24 cellular contexts compared by ENCODE assay signal in genomic region chr2:170846318-170846717, GRCh38. TPM values are rescaled to one million over a fixed set of nuclear protein-coding genes. Genes with fewer than 3 reads are reported as not detected.
DNase-seq lines count a peak whose midpoint lies in the region; ATAC-seq, FAIRE-seq and TF ChIP-seq lines count a peak whose summit lies in the region.
"Had no signal": no experiment of that assay in that cellular context is flagged by ENCODE, and none has a peak within 500 bp of the region (broad histone marks: within the 10 kb centered on the region; RNA-seq: fewer than 3 reads in every experiment).

No MANE protein-coding gene starts in this region.

- H3K9me3 ChIP-seq in MG63 = no peaks in the 10 kb centered on the region
- no peaks in the 10 kb centered on the region for H3K9me3 ChIP-seq in pancreas
- H3K9me3 ChIP-seq: BLaER1, HAP-1, SJSA1 had no signal

- TF ChIP-seq CTCF in fibroblast of the aortic adventitia (IDR thresholded peaks at IDR 0.05; ENCODE audit: insufficient read depth, low read length) = no peak
- TF ChIP-seq CTCF in pancreas (IDR thresholded peaks at IDR 0.05) = no peak

- no peak for FAIRE-seq in pancreas (lab: Jason Lieb, UNC)
- FAIRE-seq: GM12878 had no signal

- intact Hi-C loops in pancreas (cut with DNase I) = no loop called here

- ATAC-seq in pancreas = no peak
- ATAC-seq in GM18858 (IDR thresholded peaks at IDR 0.05; ENCODE audit: unreplicated experiment) = no peak
- ATAC-seq: GM12878, Right ventricle myocardium inferior, T-helper 17 cell had no signal

- H3K36me3 ChIP-seq in MG63 (no peaks in the 10 kb centered on the region), pancreas (no peaks in the 10 kb centered on the region)
- H3K36me3 ChIP-seq: BLaER1, HAP-1, SJSA1 had no signal

- H3K27me3 ChIP-seq in MG63 = no peaks in the 10 kb centered on the region
- no peaks in the 10 kb centered on the region for H3K27me3 ChIP-seq in pancreas
- H3K27me3 ChIP-seq: BLaER1, SJSA1 had no signal

- H3K4me3 ChIP-seq in MG63 (no peak overlapping the region), fibroblast of the aortic adventitia (ENCODE audit: low read depth, low read length) (no peak overlapping the region), pancreas (no peak overlapping the region)
- H3K4me3 ChIP-seq: BLaER1, GM12878, GM23248, HAP-1, SJSA1 had no signal

- peak; percentile 43 for DNase-seq in Ammon's horn (ENCODE audit: low spot score)
- DNase-seq in MG63 = peak; percentile 68
- DNase-seq in NCI-H446 (lab: John Stamatoyannopoulos, UW) = peak; percentile 37 to 82
- peak; percentile 6 for DNase-seq in fibroblast of the aortic adventitia (ENCODE audit: low read depth)
- no peak for DNase-seq in 8988T
- DNase-seq in pancreas = no peak
- DNase-seq: CD4-positive, alpha-beta T cell; COR-L47; DND-41; GM23248; Kasumi-1; MM.1S; NCI-H1048; NCI-H1436 treated with DMSO at 0.1 percent for 48 hours; NCI-H510A treated with DMSO at 0.1 percent for 48 hours; NCI-H82; SW 1271; T-helper 17 cell had no signal

- H3K4me1 ChIP-seq in pancreas = no peaks in the 10 kb centered on the region
- H3K4me1 ChIP-seq: HAP-1 had no signal

- H3K27ac ChIP-seq in pancreas = no peak overlapping the region
- H3K27ac ChIP-seq: BLaER1, GM23248, SJSA1 had no signal

RNA-seq across cellular contexts. Expression of gene GAD1, which starts 29.6 kb away (rescaled TPM):
- total RNA-seq in MG63 (2014; rRNA removed; shearing (Covaris generic); ENCODE audit: low replicate concordance) = 3.2 TPM in 1 of 2 replicates, not detected in the other
- total RNA-seq in fibroblast of the aortic adventitia (ENCODE audit: low replicate concordance) (not detected in 2 replicates), pancreas (1 to 10 TPM in 1 of 6 donors, under 1 TPM in 5; 0.17 to 1.0 (median 0.31) TPM)
- under 1 TPM; 0.73 to 0.84 TPM for polyA plus RNA-seq in pancreas
- total RNA-seq: CD4-positive, alpha-beta T cell; Right ventricle myocardium inferior; T-helper 17 cell had no signal

Comparison
In these comparisons a context has a peak if more than half of its experiments do, and no peak if none do; other contexts are left out.
1. DNase-seq: peak in Ammon's horn (single experiment), MG63 (single experiment), NCI-H446 (2 of 2) and fibroblast of the aortic adventitia (single experiment); none in 8988T (single experiment) and pancreas (0 of 6).